ENCODE assay signal across 1 cellular context in the genomic region with DNA sequence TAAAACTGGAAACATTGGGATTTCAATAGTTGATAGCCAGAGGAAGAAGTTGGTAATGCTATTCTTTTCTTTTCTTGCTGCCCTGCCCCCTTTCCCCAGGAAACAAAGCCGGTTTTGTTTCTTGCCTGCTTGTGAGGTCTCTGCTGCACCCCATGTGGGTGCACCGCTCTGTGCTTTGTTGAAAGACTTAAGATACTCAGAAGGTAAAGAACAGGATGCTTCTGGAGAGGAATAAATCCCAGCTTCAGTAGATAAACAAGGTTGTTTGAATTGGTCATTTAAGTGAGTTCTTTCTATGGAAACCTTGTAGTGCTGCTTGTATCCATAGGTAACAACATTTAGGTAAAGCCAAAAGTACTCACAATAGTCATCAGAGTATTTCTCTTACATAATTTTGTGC.
TF ChIP-seq lines count a peak whose summit lies in the region.

No MANE protein-coding gene starts in this region.

TF ChIP-seq in GM23338, 12 proteins besides CTCF, POLR2A, EP300 and RAD21 (continued from another document):
- TF ChIP-seq, protein P1, sequence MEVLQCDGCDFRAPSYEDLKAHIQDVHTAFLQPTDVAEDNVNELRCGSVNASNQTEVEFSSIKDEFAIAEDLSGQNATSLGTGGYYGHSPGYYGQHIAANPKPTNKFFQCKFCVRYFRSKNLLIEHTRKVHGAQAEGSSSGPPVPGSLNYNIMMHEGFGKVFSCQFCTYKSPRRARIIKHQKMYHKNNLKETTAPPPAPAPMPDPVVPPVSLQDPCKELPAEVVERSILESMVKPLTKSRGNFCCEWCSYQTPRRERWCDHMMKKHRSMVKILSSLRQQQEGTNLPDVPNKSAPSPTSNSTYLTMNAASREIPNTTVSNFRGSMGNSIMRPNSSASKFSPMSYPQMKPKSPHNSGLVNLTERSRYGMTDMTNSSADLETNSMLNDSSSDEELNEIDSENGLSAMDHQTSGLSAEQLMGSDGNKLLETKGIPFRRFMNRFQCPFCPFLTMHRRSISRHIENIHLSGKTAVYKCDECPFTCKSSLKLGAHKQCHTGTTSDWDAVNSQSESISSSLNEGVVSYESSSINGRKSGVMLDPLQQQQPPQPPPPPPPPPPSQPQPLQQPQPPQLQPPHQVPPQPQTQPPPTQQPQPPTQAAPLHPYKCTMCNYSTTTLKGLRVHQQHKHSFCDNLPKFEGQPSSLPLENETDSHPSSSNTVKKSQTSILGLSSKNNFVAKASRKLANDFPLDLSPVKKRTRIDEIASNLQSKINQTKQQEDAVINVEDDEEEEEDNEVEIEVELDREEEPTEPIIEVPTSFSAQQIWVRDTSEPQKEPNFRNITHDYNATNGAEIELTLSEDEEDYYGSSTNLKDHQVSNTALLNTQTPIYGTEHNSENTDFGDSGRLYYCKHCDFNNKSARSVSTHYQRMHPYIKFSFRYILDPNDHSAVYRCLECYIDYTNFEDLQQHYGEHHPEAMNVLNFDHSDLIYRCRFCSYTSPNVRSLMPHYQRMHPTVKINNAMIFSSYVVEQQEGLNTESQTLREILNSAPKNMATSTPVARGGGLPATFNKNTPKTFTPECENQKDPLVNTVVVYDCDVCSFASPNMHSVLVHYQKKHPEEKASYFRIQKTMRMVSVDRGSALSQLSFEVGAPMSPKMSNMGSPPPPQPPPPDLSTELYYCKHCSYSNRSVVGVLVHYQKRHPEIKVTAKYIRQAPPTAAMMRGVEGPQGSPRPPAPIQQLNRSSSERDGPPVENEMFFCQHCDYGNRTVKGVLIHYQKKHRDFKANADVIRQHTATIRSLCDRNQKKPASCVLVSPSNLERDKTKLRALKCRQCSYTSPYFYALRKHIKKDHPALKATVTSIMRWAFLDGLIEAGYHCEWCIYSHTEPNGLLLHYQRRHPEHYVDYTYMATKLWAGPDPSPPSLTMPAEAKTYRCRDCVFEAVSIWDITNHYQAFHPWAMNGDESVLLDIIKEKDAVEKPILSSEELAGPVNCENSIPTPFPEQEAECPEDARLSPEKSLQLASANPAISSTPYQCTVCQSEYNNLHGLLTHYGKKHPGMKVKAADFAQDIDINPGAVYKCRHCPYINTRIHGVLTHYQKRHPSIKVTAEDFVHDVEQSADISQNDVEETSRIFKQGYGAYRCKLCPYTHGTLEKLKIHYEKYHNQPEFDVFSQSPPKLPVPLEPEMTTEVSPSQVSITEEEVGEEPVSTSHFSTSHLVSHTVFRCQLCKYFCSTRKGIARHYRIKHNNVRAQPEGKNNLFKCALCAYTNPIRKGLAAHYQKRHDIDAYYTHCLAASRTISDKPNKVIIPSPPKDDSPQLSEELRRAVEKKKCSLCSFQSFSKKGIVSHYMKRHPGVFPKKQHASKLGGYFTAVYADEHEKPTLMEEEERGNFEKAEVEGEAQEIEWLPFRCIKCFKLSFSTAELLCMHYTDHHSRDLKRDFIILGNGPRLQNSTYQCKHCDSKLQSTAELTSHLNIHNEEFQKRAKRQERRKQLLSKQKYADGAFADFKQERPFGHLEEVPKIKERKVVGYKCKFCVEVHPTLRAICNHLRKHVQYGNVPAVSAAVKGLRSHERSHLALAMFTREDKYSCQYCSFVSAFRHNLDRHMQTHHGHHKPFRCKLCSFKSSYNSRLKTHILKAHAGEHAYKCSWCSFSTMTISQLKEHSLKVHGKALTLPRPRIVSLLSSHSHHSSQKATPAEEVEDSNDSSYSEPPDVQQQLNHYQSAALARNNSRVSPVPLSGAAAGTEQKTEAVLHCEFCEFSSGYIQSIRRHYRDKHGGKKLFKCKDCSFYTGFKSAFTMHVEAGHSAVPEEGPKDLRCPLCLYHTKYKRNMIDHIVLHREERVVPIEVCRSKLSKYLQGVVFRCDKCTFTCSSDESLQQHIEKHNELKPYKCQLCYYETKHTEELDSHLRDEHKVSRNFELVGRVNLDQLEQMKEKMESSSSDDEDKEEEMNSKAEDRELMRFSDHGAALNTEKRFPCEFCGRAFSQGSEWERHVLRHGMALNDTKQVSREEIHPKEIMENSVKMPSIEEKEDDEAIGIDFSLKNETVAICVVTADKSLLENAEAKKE (CRISPR knock-in tag; IDR thresholded peaks at IDR 0.05), result peak; percentile 71
- TF ChIP-seq CREB1 (CRISPR knock-in tag; IDR thresholded peaks at IDR 0.05; ENCODE audit: low read depth) (no peak), STAT1 (IDR thresholded peaks at IDR 0.05; ENCODE audit: unreplicated experiment) (no peak)
